17 cellular contexts compared by ENCODE assay signal in the genomic region with DNA sequence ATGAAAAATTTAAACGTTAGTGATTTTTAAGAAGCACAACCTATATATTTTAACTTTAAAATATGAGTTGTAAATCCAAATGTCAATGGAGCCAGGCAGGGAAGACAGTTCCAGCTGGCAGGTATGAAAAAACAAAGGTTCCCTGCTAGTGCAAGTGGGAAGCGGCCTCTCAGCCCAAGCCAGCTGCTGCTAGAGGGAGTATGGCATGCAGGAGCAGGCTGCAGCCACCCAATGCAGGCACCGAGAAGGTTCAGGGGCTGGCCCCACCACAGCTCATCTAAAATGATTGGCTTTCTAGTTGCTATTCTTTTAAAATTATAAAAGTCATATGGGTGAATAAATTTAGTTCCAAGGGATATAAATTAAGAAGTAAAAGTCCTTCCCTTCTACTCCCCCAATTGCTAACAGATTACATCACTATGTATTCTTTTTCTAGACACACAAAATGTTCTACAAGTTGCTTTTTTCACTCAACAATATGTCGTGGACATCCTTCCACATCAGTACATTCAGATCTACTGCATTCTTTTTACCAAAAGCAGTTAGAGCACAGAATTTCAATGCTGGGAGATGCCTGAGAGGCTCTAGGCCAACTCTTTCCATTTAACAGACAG.
A peak's percentile ranks its signal among the peaks of the same experiment; 100 is the strongest.
DNase-seq lines count a peak whose midpoint lies in the region; ATAC-seq, FAIRE-seq and TF ChIP-seq lines count a peak whose summit lies in the region.
"Had no signal": no experiment of that assay in that cellular context is flagged by ENCODE, and none has a peak within 500 bp of the region (broad histone marks: within the 10 kb centered on the region; RNA-seq: fewer than 3 reads in every experiment).

No MANE protein-coding gene starts in this region.

- peak overlapping the region; percentile 65 for H4K5ac ChIP-seq in IMR-90 (ENCODE audit: low read depth, low read length)

- H3K4me1 ChIP-seq in BLaER1 (peaks cover 51% of the 10 kb centered on the region), IMR-90 (ENCODE audit: control insufficient read depth, insufficient read depth, low read length) (peaks cover 26% of the 10 kb centered on the region), neural progenitor cell (peaks cover 12% of the 10 kb centered on the region), HepG2 (ENCODE audit: insufficient read depth, low read length) (peaks cover 24% of the 10 kb centered on the region), small intestine (ENCODE audit: control insufficient read depth in 2 of 2, insufficient read depth in 1 of 2, low read depth in 1 of 2, low read length in 1 of 2) (peaks cover 7 to 13% of the 10 kb centered on the region in 2 donors)

- H3K9ac ChIP-seq in BLaER1 (no peak overlapping the region), IMR-90 (ENCODE audit: low read depth, low read length) (no peak overlapping the region), neural progenitor cell (no peak overlapping the region), HepG2 (ENCODE audit: insufficient read depth, low read depth, low read length) (no peak overlapping the region)

- H2AK9ac ChIP-seq in IMR-90 (replicated peaks; ENCODE audit: low read depth, low read length, poor library complexity): no peak overlapping the region

- no peak overlapping the region for H3K27ac Mint-ChIP-seq in neural progenitor cell
- H3K27ac Mint-ChIP-seq: activated naive CD8-positive, alpha-beta T cell treated with anti-CD3 and anti-CD28 coated beads for 36 hours had no signal

- H3K27ac ChIP-seq in BLaER1 (peak overlapping the region; percentile 62; the same call in 1 of the 2 replicates), IMR-90 (ENCODE audit: insufficient read depth, low read length) (peak overlapping the region; percentile 83; the same call in 1 of the 2 replicates), neural progenitor cell (no peak overlapping the region), HepG2 (ENCODE audit: extremely low read length, insufficient read depth, low read length) (no peak overlapping the region), small intestine (ENCODE audit: low read depth in 1 of 2, low read length in 1 of 2) (no peak overlapping the region)
- H3K27ac ChIP-seq: hepatocyte had no signal

- H4K8ac ChIP-seq in IMR-90 (ENCODE audit: low read depth in 2 of 2, low read length in 2 of 2): peak overlapping the region in 1 of 2 experiments; percentile 19; a peak in 1 of 4 replicates

- ATAC-seq in IMR-90 (ENCODE audit: low read depth): no peak
- no peak for ATAC-seq in GM21723 (IDR thresholded peaks at IDR 0.05; ENCODE audit: unreplicated experiment)
- ATAC-seq in HG02759 (IDR thresholded peaks at IDR 0.05; ENCODE audit: unreplicated experiment): no peak
- ATAC-seq in HepG2: no peak

- POLR2A ChIA-PET in IMR-90 (lab: Charles Lee; ENCODE audit: unreplicated experiment): interaction anchor here (1.0 kb wide), 1 partner anchor 136 kb away, joined by 5 read pairs; no protein-coding TSS in a partner anchor
- POLR2A ChIA-PET in HepG2 (lab: Yijun Ruan, JAX): no interaction called here

- no peak for TF ChIP-seq EP300 in HepG2 (IDR thresholded peaks at IDR 0.05; ENCODE audit: low read depth in 2 of 2, low read length in 2 of 2)
- TF ChIP-seq EP300 in HepG2 (CRISPR knock-in tag; IDR thresholded peaks at IDR 0.05; ENCODE audit: borderline replicate concordance): no peak

- H3K4me3 Mint-ChIP-seq in neural progenitor cell: no peak overlapping the region
- H3K4me3 Mint-ChIP-seq: activated naive CD8-positive, alpha-beta T cell treated with anti-CD3 and anti-CD28 coated beads for 36 hours had no signal

- TF ChIP-seq RAD21 in IMR-90 (IDR thresholded peaks at IDR 0.05; ENCODE audit: low read length) (no peak), HepG2 (CRISPR knock-in tag; IDR thresholded peaks at IDR 0.05) (no peak)

- no CpG with 5 or more reads among the region's 4 CpGs for WGBS in IMR-90 (ENCODE audit: extremely low coverage in 2 of 2, insufficient read length in 1 of 2), 2 experiments
- 92% methylated on average over 4 of the region's 4 CpGs for WGBS in HepG2 (ENCODE audit: low lambda C conversion rate)
- 84 to 87% (median 85%) methylated on average over 4 of the region's 4 CpGs for WGBS in small intestine, 3 donors

- peak overlapping the region; percentile 80 for H2BK5ac ChIP-seq in IMR-90 (ENCODE audit: low read depth, low read length, poor library complexity, severe bottlenecking)

- DNase-seq in IMR-90: no peak
- peak; percentile 56 to 77 for DNase-seq in erythroblast (lab: John Stamatoyannopoulos, UW)
- DNase-seq in neural progenitor cell (ENCODE audit: low spot score): peak; percentile 28
- no peak for DNase-seq in HepG2 (ENCODE audit: low spot score)
- DNase-seq in small intestine: no peak
- DNase-seq: activated CD4-positive, alpha-beta T cell treated with anti-CD3 and anti-CD28 coated beads for 48 hours; activated naive CD8-positive, alpha-beta T cell treated with anti-CD3 and anti-CD28 coated beads for 36 hours; activated T-cell treated with anti-CD3 and anti-CD28 coated beads, Interleukin-2, amount 50 U/mL, for 1 hour; kidney glomerular epithelial cell; NCI-H1436 treated with DMSO at 0.1 percent for 48 hours; stimulated activated CD4-positive, alpha-beta T cell treated with anti-CD3 and anti-CD28 coated beads, Interleukin-1b, Interleukin-23, amount 100 ng/mL, for 48 hours had no signal

- no peak for TF ChIP-seq CTCF in IMR-90 (conservative IDR thresholded peaks at IDR 0.05; ENCODE audit: low read depth, low read length)
- TF ChIP-seq CTCF in neural progenitor cell (IDR thresholded peaks at IDR 0.05): no peak
- no peak for TF ChIP-seq CTCF in HepG2 (CRISPR knock-in tag; IDR thresholded peaks at IDR 0.05)

- H3K4ac ChIP-seq in IMR-90 (ENCODE audit: low read depth, low read length): peak overlapping the region; percentile 66

- no TSS peak for BruUV-seq in IMR-90 (replicated peaks; lab: Mats Ljungman, UMichigan)
- no TSS peak for BruUV-seq in HepG2 (replicated peaks; lab: Mats Ljungman, UMichigan)

- H3K27me3 Mint-ChIP-seq in neural progenitor cell (ENCODE audit: insufficient read depth, low read depth): no peaks in the 10 kb centered on the region
- H3K27me3 Mint-ChIP-seq: activated naive CD8-positive, alpha-beta T cell treated with anti-CD3 and anti-CD28 coated beads for 36 hours had no signal

- peak overlapping the region; percentile 93 for H3K18ac ChIP-seq in IMR-90 (ENCODE audit: low read depth, low read length)

- H2AK5ac ChIP-seq in IMR-90 (ENCODE audit: low read depth, low read length): peak overlapping the region; percentile 75; the same call in 1 of the 2 replicates

- no peak overlapping the region; the same call in 1 of the 2 replicates for H3K56ac ChIP-seq in IMR-90 (ENCODE audit: extremely low read depth, insufficient read depth, low read length)

- intact Hi-C loops in IMR-90 (cut with micrococcal nuclease): loop anchor here (5.0 kb wide), 2 partner anchors 53 to 92 kb away; no protein-coding TSS in a partner anchor
- intact Hi-C loops in HepG2 (cut with micrococcal nuclease; ENCODE audit: unreplicated experiment): no loop called here

- no peaks in the 10 kb centered on the region for H3K27me3 ChIP-seq in BLaER1
- no peaks in the 10 kb centered on the region for H3K27me3 ChIP-seq in IMR-90 (ENCODE audit: control insufficient read depth, insufficient read depth, low read length)
- H3K27me3 ChIP-seq in neural progenitor cell: no peaks in the 10 kb centered on the region
- no peaks in the 10 kb centered on the region for H3K27me3 ChIP-seq in HepG2 (ENCODE audit: control insufficient read depth in 1 of 2, insufficient read depth in 2 of 2, low read length in 2 of 2)
- H3K27me3 ChIP-seq in small intestine (ENCODE audit: control insufficient read depth in 2 of 2, insufficient read depth in 2 of 2, low read length in 2 of 2): no peaks in the 10 kb centered on the region
- H3K27me3 ChIP-seq: cardiac muscle cell, hepatocyte had no signal

- H3K36me3 ChIP-seq in BLaER1 (no peaks in the 10 kb centered on the region), IMR-90 (ENCODE audit: control insufficient read depth, insufficient read depth, low read length) (0 out of 2 replicates have a peak, but pooled peaks cover 1% of the 10 kb centered on the region), neural progenitor cell (no peaks in the 10 kb centered on the region), HepG2 (replicated peaks in 1 of 2; ENCODE audit: control insufficient read depth in 1 of 2, insufficient read depth in 2 of 2, low read length in 2 of 2) (no peaks in the 10 kb centered on the region; a peak in 1 of 5 replicates), small intestine (ENCODE audit: control insufficient read depth in 2 of 2, insufficient read depth in 2 of 2, low read length in 2 of 2) (no peaks in the 10 kb centered on the region)
- H3K36me3 ChIP-seq: cardiac muscle cell, prostate gland had no signal

- H4K91ac ChIP-seq in IMR-90 (ENCODE audit: insufficient read depth, low read depth, low read length): peak overlapping the region; percentile 77; the same call in 1 of the 2 replicates

- no peak overlapping the region; the same call in 1 of the 2 replicates for H3K14ac ChIP-seq in IMR-90 (replicated peaks; ENCODE audit: low read depth, low read length)

- in situ Hi-C loops in IMR-90 (cut with MboI; ENCODE audit: low sequenced_read_pairs): no loop called here
- in situ Hi-C loops in HepG2 (cut with HindIII; ENCODE audit: extremely low pct_ligation_motif_present, low pct_unique_long_range_greater_than_20kb): no loop called here

- FAIRE-seq in HepG2 (lab: Jason Lieb, UNC): no peak
- FAIRE-seq in small intestine (lab: Jason Lieb, UNC): no peak

- dilution Hi-C loops in IMR-90 (cut with HindIII; ENCODE audit: low sequenced_read_pairs, unreplicated experiment): no loop called here

- CTCF ChIA-PET in IMR-90 (lab: Yijun Ruan, JAX): no interaction called here
- CTCF ChIA-PET in HepG2 (lab: Yijun Ruan, JAX; ENCODE audit: low intra/inter-chr PET ratio, low total read pairs): no interaction called here

- H3K79me2 ChIP-seq in neural progenitor cell (ENCODE audit: low read depth): no peaks in the 10 kb centered on the region
- peaks cover 5% of the 10 kb centered on the region for H3K79me2 ChIP-seq in HepG2 (ENCODE audit: insufficient read depth, low read length)

- H2AFZ ChIP-seq in IMR-90 (replicated peaks; ENCODE audit: low read length, poor library complexity): no peak overlapping the region
- H2AFZ ChIP-seq in neural progenitor cell (replicated peaks): no peak overlapping the region
- H2AFZ ChIP-seq in HepG2 (ENCODE audit: low read length): no peak overlapping the region
- H2AFZ ChIP-seq: hepatocyte had no signal

- H4K20me1 ChIP-seq in BLaER1: 0 out of 2 replicates have a peak, but pooled peaks cover 6% of the 10 kb centered on the region
- H4K20me1 ChIP-seq in IMR-90 (ENCODE audit: insufficient read depth, low read length): peaks cover 11% of the 10 kb centered on the region; the same call in 1 of the 2 replicates
- no peaks in the 10 kb centered on the region for H4K20me1 ChIP-seq in neural progenitor cell (ENCODE audit: low read depth)
- no peaks in the 10 kb centered on the region for H4K20me1 ChIP-seq in HepG2 (ENCODE audit: insufficient read depth, low read length)

- peaks cover 36 to 45% of the 10 kb centered on the region in 2 experiments for H3K79me1 ChIP-seq in IMR-90 (ENCODE audit: low read depth in 1 of 2, low read length in 2 of 2)

- no peaks in the 10 kb centered on the region for H3K9me3 Mint-ChIP-seq in neural progenitor cell
- H3K9me3 Mint-ChIP-seq: activated naive CD8-positive, alpha-beta T cell treated with anti-CD3 and anti-CD28 coated beads for 36 hours had no signal

- peak overlapping the region; percentile 65; the same call in 2 of the 3 replicates for H2BK15ac ChIP-seq in IMR-90 (ENCODE audit: low read depth, low read length)

- H3K9me3 ChIP-seq in BLaER1: peaks cover under 1% of the 10 kb centered on the region; the same call in 1 of the 2 replicates
- H3K9me3 ChIP-seq in IMR-90 (ENCODE audit: control insufficient read depth, insufficient read depth, low read length): no peaks in the 10 kb centered on the region
- H3K9me3 ChIP-seq in neural progenitor cell (ENCODE audit: low read depth): no peaks in the 10 kb centered on the region
- H3K9me3 ChIP-seq in HepG2 (ENCODE audit: low read length): no peaks in the 10 kb centered on the region
- no peaks in the 10 kb centered on the region for H3K9me3 ChIP-seq in small intestine (ENCODE audit: control insufficient read depth, low read depth)
- H3K9me3 ChIP-seq: prostate gland had no signal

- H3K4me1 Mint-ChIP-seq in neural progenitor cell: peaks cover 13% of the 10 kb centered on the region

- peak overlapping the region; percentile 76 for H2BK20ac ChIP-seq in IMR-90 (ENCODE audit: low read depth, low read length)

- no peak overlapping the region; the same call in 1 of the 2 replicates for H3K23ac ChIP-seq in IMR-90 (ENCODE audit: low read depth, low read length)

- peak overlapping the region; percentile 79 for H3K4me2 ChIP-seq in BLaER1
- H3K4me2 ChIP-seq in IMR-90 (ENCODE audit: low read depth, low read length): no peak overlapping the region
- no peak overlapping the region for H3K4me2 ChIP-seq in neural progenitor cell
- no peak overlapping the region for H3K4me2 ChIP-seq in HepG2 (ENCODE audit: low read depth, low read length)
- H3K4me2 ChIP-seq: hepatocyte had no signal

- H3K9me1 ChIP-seq in IMR-90 (ENCODE audit: insufficient read depth, low read length): peaks cover 12% of the 10 kb centered on the region

- TF ChIP-seq POLR2A in IMR-90 (IDR thresholded peaks at IDR 0.05; ENCODE audit: low read depth, low read length) (no peak), erythroblast (IDR thresholded peaks at IDR 0.05; ENCODE audit: low read length) (no peak), HepG2 (IDR thresholded peaks at IDR 0.05; ENCODE audit: insufficient read depth in 1 of 2, low read depth in 2 of 2, low read length in 2 of 2) (no peak)

- H3K36me3 Mint-ChIP-seq in neural progenitor cell: no peaks in the 10 kb centered on the region

- 0 out of 2 replicates have a peak overlapping the region, but pooled peaks have one; percentile 43 for H3K4me3 ChIP-seq in BLaER1
- no peak overlapping the region for H3K4me3 ChIP-seq in IMR-90 (ENCODE audit: insufficient read depth, low read depth, low read length)
- H3K4me3 ChIP-seq in neural progenitor cell: no peak overlapping the region
- no peak overlapping the region for H3K4me3 ChIP-seq in HepG2 (replicated peaks in 1 of 3; ENCODE audit: insufficient read depth in 1 of 3, low read depth in 2 of 3, low read length in 3 of 3)
- H3K4me3 ChIP-seq in small intestine (ENCODE audit: low read depth in 1 of 2, low read length in 2 of 2): no peak overlapping the region
- H3K4me3 ChIP-seq: cardiac muscle cell, hepatocyte, prostate gland had no signal

- H3F3A ChIP-seq in neural progenitor cell (ENCODE audit: low read depth): no peaks in the 10 kb centered on the region

- H2BK120ac ChIP-seq in IMR-90 (ENCODE audit: low read depth, low read length): peak overlapping the region; percentile 69

Comparison
In these comparisons a context has a peak if more than half of its experiments do, and no peak if none do; other contexts are left out.
1. H3K27ac ChIP-seq: peak in BLaER1 (single experiment) and IMR-90 (single experiment); none in neural progenitor cell (single experiment), HepG2 (single experiment) and small intestine (0 of 2).
2. DNase-seq: peak in erythroblast (2 of 2) and neural progenitor cell (single experiment); none in IMR-90 (single experiment), HepG2 (single experiment) and small intestine (single experiment).